ENCODE assay signal across 22 cellular contexts in genomic region chr18:3480827-3481226, GRCh38.
"Had no signal": no experiment of that assay in that cellular context is flagged by ENCODE, and none has a peak within 500 bp of the region (broad histone marks: within the 10 kb centered on the region; RNA-seq: fewer than 3 reads in every experiment).

No MANE protein-coding gene starts in this region.

- H3K9me3 ChIP-seq: left ventricle myocardium inferior, mucosa of descending colon, ovary, right atrium auricular region, right lobe of liver, stomach, testis, thyroid gland, transverse colon, upper lobe of left lung, vagina had no signal

- H3K4me1 ChIP-seq: left ventricle myocardium inferior, right atrium auricular region, right lobe of liver, stomach, testis, upper lobe of left lung, vagina had no signal

- H3K27me3 ChIP-seq: ovary, right atrium auricular region, right lobe of liver, stomach, testis, thyroid gland, transverse colon, upper lobe of left lung, vagina had no signal

- H3K27ac ChIP-seq: left ventricle myocardium inferior, ovary, right atrium auricular region, right lobe of liver, stomach, testis, thyroid gland, transverse colon, upper lobe of left lung, vagina had no signal

- H3K4me3 ChIP-seq: left ventricle myocardium inferior, lung, mucosa of descending colon, ovary, right atrium auricular region, right lobe of liver, smooth muscle cell, stomach, testis, thyroid gland, transverse colon, upper lobe of left lung, vagina had no signal

- H3K36me3 ChIP-seq: left ventricle myocardium inferior, ovary, right atrium auricular region, right lobe of liver, stomach, thyroid gland, transverse colon, upper lobe of left lung, vagina had no signal

- DNase-seq: islet precursor cell; left ventricle myocardium inferior; mesendoderm; naive thymus-derived CD4-positive, alpha-beta T cell; ovary; right lobe of liver; stimulated activated CD4-positive, alpha-beta T cell treated with anti-CD3 and anti-CD28 coated beads, Interleukin-1b, Interleukin-23, amount 100 ng/mL, for 48 hours; stimulated activated CD4-positive, alpha-beta T cell treated with anti-CD3 and anti-CD28 coated beads, Interleukin-2, amount 100 ng/mL, for 48 hours; stimulated activated CD4-positive, alpha-beta T cell treated with anti-CD3 and anti-CD28 coated beads, Interleukin-4, amount 100 ng/mL, for 4 hours; stimulated activated CD8-positive, alpha-beta memory T cell treated with anti-CD3 and anti-CD28 coated beads, Interleukin-4, amount 100 ng/mL, for 48 hours; stimulated activated naive B cell treated with anti-CD40 and anti-IgM and Interleukin-4, amounts not matched to agents 10 μg/mL and 1 μg/mL and 100 μg/mL, for 72 hours; stimulated activated naive CD8-positive, alpha-beta T cell treated with anti-CD3 and anti-CD28 coated beads, Interleukin-15, Interleukin-2, amounts not matched to agents 100 U/mL and 50 U/mL, for 24 hours; stomach; testis; thyroid gland; transverse colon; upper lobe of left lung had no signal
